21 cellular contexts compared by ENCODE assay signal in the genomic region with DNA sequence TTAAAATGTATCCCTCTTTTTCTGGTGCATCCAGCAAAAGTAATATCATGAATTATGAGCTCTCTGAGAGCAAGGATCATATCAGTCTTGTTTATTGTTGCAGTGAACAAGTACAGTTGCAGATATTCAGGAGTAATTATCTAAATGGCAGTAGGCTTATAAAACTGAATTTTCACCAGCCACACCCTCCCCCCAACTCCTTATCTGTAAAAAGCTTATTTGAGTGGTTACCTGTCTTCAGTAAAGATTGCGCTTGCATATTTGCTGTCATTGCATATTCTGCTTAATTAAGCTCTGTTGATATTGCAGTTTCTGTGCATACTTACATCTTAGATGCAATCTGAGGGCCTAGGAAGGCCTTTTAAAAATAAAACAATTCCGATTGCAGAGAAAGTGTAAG.
"Had no signal": no experiment of that assay in that cellular context is flagged by ENCODE, and none has a peak within 500 bp of the region (broad histone marks: within the 10 kb centered on the region; RNA-seq: fewer than 3 reads in every experiment).

No MANE protein-coding gene starts in this region.

- H3K4me3 Mint-ChIP-seq: endodermal cell; natural killer cell treated with Interleukin-12 subunit alpha and Interleukin-12 subunit beta and Interleukin-15 and Interleukin-18, amount 100 ng/mL, for 72 hours; stimulated activated memory B cell treated with anti-CD40 and anti-IgM and Interleukin-4, amounts not matched to agents 10 μg/mL and 1 μg/mL and 100 μg/mL, for 72 hours; stimulated activated naive CD8-positive, alpha-beta T cell treated with anti-CD3 and anti-CD28 coated beads, Interleukin-15, Interleukin-2, amounts not matched to agents 100 ng/mL and 50 ng/mL, for 24 hours had no signal

- H3K27ac ChIP-seq: coronary artery, foreskin keratinocyte, pancreas, tibial artery, upper lobe of left lung, uterus had no signal

- H3K4me1 Mint-ChIP-seq: stimulated activated memory B cell treated with anti-CD40 and anti-IgM and Interleukin-4, amounts not matched to agents 10 μg/mL and 1 μg/mL and 100 μg/mL, for 72 hours had no signal

- H3K9me3 ChIP-seq: pancreas, tibial artery, upper lobe of left lung, uterus had no signal

- H3K9me3 Mint-ChIP-seq: endodermal cell; natural killer cell treated with Interleukin-12 subunit alpha and Interleukin-12 subunit beta and Interleukin-15 and Interleukin-18, amount 100 ng/mL, for 72 hours; stimulated activated memory B cell treated with anti-CD40 and anti-IgM and Interleukin-4, amounts not matched to agents 10 μg/mL and 1 μg/mL and 100 μg/mL, for 72 hours; stimulated activated naive CD8-positive, alpha-beta T cell treated with anti-CD3 and anti-CD28 coated beads, Interleukin-15, Interleukin-2, amounts not matched to agents 100 ng/mL and 50 ng/mL, for 24 hours had no signal

- H3K4me3 ChIP-seq: coronary artery, pancreas, tibial artery, upper lobe of left lung, uterus had no signal

- H3K27ac Mint-ChIP-seq: natural killer cell treated with Interleukin-12 subunit alpha and Interleukin-12 subunit beta and Interleukin-15 and Interleukin-18, amount 100 ng/mL, for 72 hours; stimulated activated memory B cell treated with anti-CD40 and anti-IgM and Interleukin-4, amounts not matched to agents 10 μg/mL and 1 μg/mL and 100 μg/mL, for 72 hours; stimulated activated naive CD8-positive, alpha-beta T cell treated with anti-CD3 and anti-CD28 coated beads, Interleukin-15, Interleukin-2, amounts not matched to agents 100 ng/mL and 50 ng/mL, for 24 hours had no signal

- H3K36me3 ChIP-seq: pancreas, uterus had no signal

- H3K27me3 ChIP-seq: foreskin keratinocyte, pancreas, tibial artery, upper lobe of left lung, uterus had no signal

- DNase-seq: effector CD4-positive, alpha-beta T cell; endodermal cell; foreskin keratinocyte; hippocampal formation; kidney glomerular epithelial cell; mammary epithelial cell; occipital lobe; pancreas; right cardiac atrium; stimulated activated CD4-positive, alpha-beta T cell treated with anti-CD3 and anti-CD28 coated beads, Interleukin-4, amount 100 ng/mL, for 1 hour; stimulated activated CD8-positive, alpha-beta memory T cell treated with anti-CD3 and anti-CD28 coated beads, Interleukin-4, amount 100 ng/mL, for 48 hours; tibial artery; upper lobe of left lung; uterus had no signal

- ATAC-seq: foreskin keratinocyte; left lobe of liver; natural killer cell treated with Interleukin-12 subunit alpha and Interleukin-12 subunit beta and Interleukin-15 and Interleukin-18, amount 100 ng/mL, for 72 hours; pancreas; right cardiac atrium; stimulated activated memory B cell treated with anti-CD40 and anti-IgM and Interleukin-4, amounts not matched to agents 10 μg/mL and 1 μg/mL and 100 μg/mL, for 72 hours had no signal

- H3K4me1 ChIP-seq: foreskin keratinocyte, pancreas, upper lobe of left lung, uterus had no signal

- H3K27me3 Mint-ChIP-seq: natural killer cell treated with Interleukin-12 subunit alpha and Interleukin-12 subunit beta and Interleukin-15 and Interleukin-18, amount 100 ng/mL, for 72 hours; progenitor cell of endocrine pancreas; stimulated activated memory B cell treated with anti-CD40 and anti-IgM and Interleukin-4, amounts not matched to agents 10 μg/mL and 1 μg/mL and 100 μg/mL, for 72 hours; stimulated activated naive CD8-positive, alpha-beta T cell treated with anti-CD3 and anti-CD28 coated beads, Interleukin-15, Interleukin-2, amounts not matched to agents 100 ng/mL and 50 ng/mL, for 24 hours had no signal

- FAIRE-seq: endothelial cell of umbilical vein, pancreas had no signal
